Comparison of ENCODE assay signal across 8 cellular contexts in the genomic region with DNA sequence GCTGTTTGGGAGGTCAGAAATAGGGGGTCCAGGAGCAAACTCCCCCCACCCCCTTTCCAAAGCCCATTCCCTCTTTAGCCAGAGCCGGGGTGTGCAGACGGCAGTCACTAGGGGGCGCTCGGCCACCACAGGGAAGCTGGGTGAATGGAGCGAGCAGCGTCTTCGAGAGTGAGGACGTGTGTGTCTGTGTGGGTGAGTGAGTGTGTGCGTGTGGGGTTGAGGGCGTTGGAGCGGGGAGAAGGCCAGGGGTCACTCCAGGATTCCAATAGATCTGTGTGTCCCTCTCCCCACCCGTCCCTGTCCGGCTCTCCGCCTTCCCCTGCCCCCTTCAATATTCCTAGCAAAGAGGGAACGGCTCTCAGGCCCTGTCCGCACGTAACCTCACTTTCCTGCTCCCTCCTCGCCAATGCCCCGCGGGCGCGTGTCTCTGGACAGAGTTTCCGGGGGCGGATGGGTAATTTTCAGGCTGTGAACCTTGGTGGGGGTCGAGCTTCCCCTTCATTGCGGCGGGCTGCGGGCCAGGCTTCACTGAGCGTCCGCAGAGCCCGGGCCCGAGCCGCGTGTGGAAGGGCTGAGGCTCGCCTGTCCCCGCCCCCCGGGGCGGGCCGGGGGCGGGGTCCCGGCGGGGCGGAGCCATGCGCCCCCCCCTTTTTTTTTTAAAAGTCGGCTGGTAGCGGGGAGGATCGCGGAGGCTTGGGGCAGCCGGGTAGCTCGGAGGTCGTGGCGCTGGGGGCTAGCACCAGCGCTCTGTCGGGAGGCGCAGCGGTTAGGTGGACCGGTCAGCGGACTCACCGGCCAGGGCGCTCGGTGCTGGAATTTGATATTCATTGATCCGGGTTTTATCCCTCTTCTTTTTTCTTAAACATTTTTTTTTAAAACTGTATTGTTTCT. TPM values are rescaled to one million over a fixed set of nuclear protein-coding genes. Genes with fewer than 3 reads are reported as not detected.
DNase-seq lines count a peak whose midpoint lies in the region; ATAC-seq and TF ChIP-seq lines count a peak whose summit lies in the region.

TSS of gene VEGFA (plus strand) at position 686 of the 891 bp plus-strand sequence.

- H3F3A ChIP-seq in OCI-LY1 (ENCODE audit: insufficient read depth, low read length), result no peaks in the 10 kb centered on the region

- intact Hi-C loops in mucosa of descending colon (cut with DNase I, micrococcal nuclease), result loop anchor here (2.0 to 10.0 kb wide), 4 partner anchors 55 to 309 kb away; no protein-coding TSS in a partner anchor

- H3K9me3 ChIP-seq in HUES64 (ENCODE audit: insufficient read depth, low read depth, low read length) (no peaks in the 10 kb centered on the region), OCI-LY1 (ENCODE audit: low read length) (no peaks in the 10 kb centered on the region), mucosa of descending colon (no peaks in the 10 kb centered on the region)

- under 1% methylated on average over 62 of the region's 62 CpGs for WGBS in HUES64

- peak within 1 kb of the TSS; percentile 84 for H3K4me2 ChIP-seq in OCI-LY1 (ENCODE audit: low read length)

- H3K36me3 ChIP-seq in HUES64 (ENCODE audit: insufficient read depth, low read length) (no peaks in the 10 kb centered on the region), OCI-LY1 (ENCODE audit: insufficient read depth, low read length) (no peaks in the 10 kb centered on the region), mucosa of descending colon (ENCODE audit: low read depth) (no peaks in the 10 kb centered on the region)

- H2AFZ ChIP-seq in OCI-LY1 (ENCODE audit: low read length), result no peak within 1 kb of the TSS; the same call in 1 of the 2 replicates

- TF ChIP-seq CTCF in OCI-LY1 (IDR thresholded peaks at IDR 0.05; ENCODE audit: low read length) (peak; percentile 97), mucosa of descending colon (IDR thresholded peaks at IDR 0.05) (peak; percentile 89)

- H3K27me3 ChIP-seq in HUES64 (ENCODE audit: insufficient read depth, low read length), result 0 out of 2 replicates have a peak, but pooled peaks cover 7% of the 10 kb centered on the region
- no peaks in the 10 kb centered on the region for H3K27me3 ChIP-seq in OCI-LY1 (ENCODE audit: insufficient read depth, low read length)

- no peaks in the 10 kb centered on the region for H3K79me2 ChIP-seq in OCI-LY1 (ENCODE audit: insufficient read depth, low read length)

- DNase-seq in D341Med (ENCODE audit: low spot score), result peak; percentile 98
- peak; percentile 89 for DNase-seq in activated T-cell treated with anti-CD3 and anti-CD28 coated beads for 1 hour (ENCODE audit: low read depth)
- peak; percentile 89 for DNase-seq in epidermal melanocyte (ENCODE audit: insufficient read length, low spot score)
- peak; percentile 91 to 95 (median 93) for DNase-seq in mucosa of descending colon
- peak; percentile 72 to 82 for DNase-seq in stimulated activated CD8-positive, alpha-beta memory T cell treated with anti-CD3 and anti-CD28 coated beads, Interleukin-4, amount 100 ng/mL, for 4 hours (ENCODE audit: low read depth in 2 of 2, low spot score in 1 of 2)

- H4K20me1 ChIP-seq in OCI-LY1 (ENCODE audit: insufficient read depth, low read length), result no peaks in the 10 kb centered on the region

- peak within 1 kb of the TSS; percentile 93 for H3K9ac ChIP-seq in HUES64 (ENCODE audit: low read depth, low read length)
- H3K9ac ChIP-seq in OCI-LY1 (ENCODE audit: low read length), result peak within 1 kb of the TSS; percentile 70

- peaks cover 25% of the 10 kb centered on the region for H3K4me1 ChIP-seq in HUES64 (ENCODE audit: insufficient read depth, low read length)
- H3K4me1 ChIP-seq in OCI-LY1 (ENCODE audit: insufficient read depth, low read length, severe bottlenecking), result peaks cover 32% of the 10 kb centered on the region
- peaks cover 34% of the 10 kb centered on the region for H3K4me1 ChIP-seq in mucosa of descending colon (ENCODE audit: low read depth)

- H3K9me2 ChIP-seq in OCI-LY1 (ENCODE audit: low read depth, low read length), result no peaks in the 10 kb centered on the region

- H3K27ac ChIP-seq in HUES64 (ENCODE audit: low read depth, low read length) (peak within 1 kb of the TSS; percentile 17; the same call in 1 of the 2 replicates), OCI-LY1 (ENCODE audit: low read depth, low read length, poor library complexity, severe bottlenecking) (peak within 1 kb of the TSS; percentile 56)

- peak; percentile 57 for ATAC-seq in GM21390 (IDR thresholded peaks at IDR 0.05; ENCODE audit: unreplicated experiment)
- peak; percentile 68 for ATAC-seq in mucosa of descending colon

- H3K4me3 ChIP-seq in HUES64 (ENCODE audit: low read length) (peak within 1 kb of the TSS; percentile 82), OCI-LY1 (ENCODE audit: low read depth, low read length, poor library complexity, severe bottlenecking) (peak within 1 kb of the TSS; percentile 74), mucosa of descending colon (peak within 1 kb of the TSS; percentile 81)

RNA-seq across cellular contexts. Expression of gene VEGFA, which starts in this region (rescaled TPM):
- 16.1 TPM for polyA plus RNA-seq in HUES64 (2013, experiment 1 of 2)
- 24.3 TPM for polyA plus RNA-seq in HUES64 (2013, experiment 2 of 2)
- 100 to 1,000 TPM in 1 of 3 donors, 10 to 100 TPM in 2; 89.4 to 165 (median 94.7) TPM for total RNA-seq in mucosa of descending colon

Comparison
In these comparisons a context has a peak if more than half of its experiments do, and no peak if none do; other contexts are left out.
1. Peak in every context shown above with its lines: DNase-seq, ATAC-seq, H3K4me3 ChIP-seq and H3K27ac ChIP-seq.